ENCODE assay signal across 12 cellular contexts in the genomic region with DNA sequence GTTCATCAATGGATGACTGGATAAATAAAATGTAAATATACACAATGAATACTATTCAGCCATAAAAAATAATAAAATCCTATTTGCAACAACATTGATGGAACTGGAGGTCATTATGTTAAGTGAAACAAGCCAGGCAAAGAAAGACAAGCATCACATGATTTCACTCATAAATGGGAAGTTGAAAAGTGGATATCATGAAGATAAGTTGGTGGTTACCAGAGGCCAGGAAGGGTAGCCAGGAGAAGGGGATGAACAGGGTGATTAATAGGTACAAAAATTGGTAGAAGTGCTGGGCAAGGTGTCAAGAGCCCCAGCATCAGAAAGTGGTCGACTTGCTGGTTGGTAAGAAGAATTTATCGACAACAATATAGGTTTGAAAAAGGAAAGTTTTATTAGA. TPM values are rescaled to one million over a fixed set of nuclear protein-coding genes. Genes with fewer than 3 reads are reported as not detected.
DNase-seq lines count a peak whose midpoint lies in the region; FAIRE-seq and TF ChIP-seq lines count a peak whose summit lies in the region.
"Had no signal": no experiment of that assay in that cellular context is flagged by ENCODE, and none has a peak within 500 bp of the region (broad histone marks: within the 10 kb centered on the region; RNA-seq: fewer than 3 reads in every experiment).

No MANE protein-coding gene starts in this region.

- peak overlapping the region; percentile 99 for H3K4me2 ChIP-seq in OCI-LY1 (ENCODE audit: low read length)

- H2AFZ ChIP-seq in OCI-LY1 (ENCODE audit: low read length): no peak overlapping the region

- no peak for DNase-seq in GM12865 (ENCODE audit: low read depth)
- no peak for DNase-seq in effector memory CD4-positive, alpha-beta T cell
- no peak for DNase-seq in osteocyte (ENCODE audit: extremely low spot score, unreplicated experiment)
- no peak for DNase-seq in activated CD8-positive, alpha-beta memory T cell treated with anti-CD3 and anti-CD28 coated beads for 24 hours
- DNase-seq in GM12891 (ENCODE audit: insufficient read length, low spot score): no peak
- no peak for DNase-seq in NCI-H187 (lab: John Stamatoyannopoulos, UW)
- DNase-seq: aorta, foreskin keratinocyte, SHP77 had no signal

- H3K4me3 ChIP-seq in GM12865 (ENCODE audit: low read depth, low read length): peak overlapping the region; percentile 98
- H3K4me3 ChIP-seq in OCI-LY1 (ENCODE audit: low read depth, low read length, poor library complexity, severe bottlenecking): peak overlapping the region; percentile 99
- no peak overlapping the region for H3K4me3 ChIP-seq in effector memory CD4-positive, alpha-beta T cell (ENCODE audit: insufficient read depth, low read depth, low read length, poor library complexity, severe bottlenecking)

- no peak for FAIRE-seq in GM12891 (lab: Jason Lieb, UNC)
- FAIRE-seq: GM12892 had no signal

- peak overlapping the region; percentile 96 for H3K4me3 Mint-ChIP-seq in osteocyte (ENCODE audit: unreplicated experiment)

- TF ChIP-seq POLR2A in GM12891 (IDR thresholded peaks at IDR 0.05; ENCODE audit: low read depth, low read length): no peak

- H3K4me1 ChIP-seq in OCI-LY1 (ENCODE audit: insufficient read depth, low read length, severe bottlenecking): peaks cover 22% of the 10 kb centered on the region
- H3K4me1 ChIP-seq in effector memory CD4-positive, alpha-beta T cell (ENCODE audit: control insufficient read depth, insufficient read depth, low read length, poor library complexity, severe bottlenecking): peaks cover 28% of the 10 kb centered on the region

- H3K36me3 Mint-ChIP-seq in osteocyte (ENCODE audit: unreplicated experiment): peaks cover 16% of the 10 kb centered on the region

- peaks cover 35% of the 10 kb centered on the region for H3K4me1 Mint-ChIP-seq in osteocyte (ENCODE audit: unreplicated experiment)

- no peaks in the 10 kb centered on the region for H3K9me2 ChIP-seq in OCI-LY1 (ENCODE audit: low read depth, low read length)

- no peaks in the 10 kb centered on the region for H3K27me3 ChIP-seq in OCI-LY1 (ENCODE audit: insufficient read depth, low read length)
- H3K27me3 ChIP-seq in effector memory CD4-positive, alpha-beta T cell (replicated peaks; ENCODE audit: control insufficient read depth, insufficient read depth, low read length, poor library complexity, severe bottlenecking): no peaks in the 10 kb centered on the region
- H3K27me3 ChIP-seq: foreskin keratinocyte had no signal

- H3K9me3 ChIP-seq in OCI-LY1 (ENCODE audit: low read length): no peaks in the 10 kb centered on the region
- H3K9me3 ChIP-seq in effector memory CD4-positive, alpha-beta T cell (ENCODE audit: control insufficient read depth, low read length): no peaks in the 10 kb centered on the region

- peaks cover 18% of the 10 kb centered on the region for H3K79me2 ChIP-seq in OCI-LY1 (ENCODE audit: insufficient read depth, low read length)

- H3K36me3 ChIP-seq in OCI-LY1 (ENCODE audit: insufficient read depth, low read length): peaks cover 25% of the 10 kb centered on the region
- peaks cover 14% of the 10 kb centered on the region for H3K36me3 ChIP-seq in effector memory CD4-positive, alpha-beta T cell (ENCODE audit: control insufficient read depth, insufficient read depth, low read length)

- no peaks in the 10 kb centered on the region for H4K20me1 ChIP-seq in OCI-LY1 (ENCODE audit: insufficient read depth, low read length)

- no peaks in the 10 kb centered on the region for H3F3A ChIP-seq in OCI-LY1 (ENCODE audit: insufficient read depth, low read length)

- TF ChIP-seq CTCF in GM12865 (IDR thresholded peaks at IDR 0.05; ENCODE audit: insufficient read depth, low read depth, low read length, missing control alignments) (no peak), OCI-LY1 (IDR thresholded peaks at IDR 0.05; ENCODE audit: low read length) (no peak), osteocyte (IDR thresholded peaks at IDR 0.05) (no peak)

- no peak overlapping the region for H3K27ac ChIP-seq in OCI-LY1 (ENCODE audit: low read depth, low read length, poor library complexity, severe bottlenecking)
- peak overlapping the region; percentile 93 for H3K27ac ChIP-seq in effector memory CD4-positive, alpha-beta T cell (ENCODE audit: insufficient read depth, low read length, poor library complexity, severe bottlenecking)

- peak overlapping the region; percentile 98 for H3K27ac Mint-ChIP-seq in osteocyte (ENCODE audit: unreplicated experiment)

- no peaks in the 10 kb centered on the region for H3K27me3 Mint-ChIP-seq in osteocyte (ENCODE audit: unreplicated experiment)

- no peaks in the 10 kb centered on the region for H3K9me3 Mint-ChIP-seq in osteocyte (ENCODE audit: unreplicated experiment)

- peak overlapping the region; percentile 99; the same call in 1 of the 2 replicates for H3K9ac ChIP-seq in OCI-LY1 (ENCODE audit: low read length)

TF ChIP-seq in GM12891, 5 proteins besides CTCF, POLR2A, EP300 and RAD21:
- TF ChIP-seq TAF1 (IDR thresholded peaks at IDR 0.05; ENCODE audit: low read depth, low read length): no peak
- no peak for TF ChIP-seq POLR2AphosphoS5 (IDR thresholded peaks at IDR 0.05; ENCODE audit: low read depth, low read length)
- no peak for TF ChIP-seq SPI1 (IDR thresholded peaks at IDR 0.05; ENCODE audit: low read depth, low read length)
- no peak for TF ChIP-seq POU2F2 (IDR thresholded peaks at IDR 0.05; ENCODE audit: low read depth, low read length)

RNA-seq across cellular contexts. Expression of a gene that starts 1.3 kb away (rescaled TPM):
- total RNA-seq in osteocyte: 263 and 264 TPM in 2 replicates
- 566 TPM for polyA plus RNA-seq in GM12891 (2012; ENCODE audit: low read depth, missing spikeins)

RNA-seq across cellular contexts. Expression of a gene that starts 19.5 kb away (rescaled TPM):
- not detected in 2 replicates for total RNA-seq in osteocyte
- polyA plus RNA-seq in GM12891 (2012; ENCODE audit: low read depth, missing spikeins): 3.9 TPM
- total RNA-seq: temporal lobe had no signal
- polyA plus RNA-seq: aorta had no signal
